ENCODE assay signal across 9 cellular contexts in genomic region chrX:69615779-69616519, GRCh38. TPM values are rescaled to one million over a fixed set of nuclear protein-coding genes. Genes with fewer than 3 reads are reported as not detected.
DNase-seq lines count a peak whose midpoint lies in the region; ATAC-seq, FAIRE-seq and TF ChIP-seq lines count a peak whose summit lies in the region.
"Had no signal": no experiment of that assay in that cellular context is flagged by ENCODE, and none has a peak within 500 bp of the region (broad histone marks: within the 10 kb centered on the region; RNA-seq: fewer than 3 reads in every experiment).

Gene EDA, plus strand, starts transcription at chrX:69616113.

- peak; percentile 99 for DNase-seq in ELF-1 (ENCODE audit: low read depth, low spot score)
- peak; percentile 85 for DNase-seq in NCI-H69 (lab: John Stamatoyannopoulos, UW)
- peak; percentile 56 for DNase-seq in activated T-cell treated with anti-CD3 and anti-CD28 coated beads for 1 hour (ENCODE audit: low read depth)
- DNase-seq in endothelial cell of umbilical vein (ENCODE audit: low read depth, low spot score): peak; percentile 71
- DNase-seq in mesenchymal stem cell: peak; percentile 45
- DNase-seq in stimulated activated CD4-positive, alpha-beta T cell treated with anti-CD3 and anti-CD28 coated beads, TNF-alpha, amount 100 ng/mL, for 1 hour (ENCODE audit: low read depth in 3 of 3, low spot score in 1 of 3): peak; percentile 18 to 61 (median 27)

- no peak within 1 kb of the TSS for H4K91ac ChIP-seq in mesenchymal stem cell (ENCODE audit: low read length)

- H3K79me2 ChIP-seq in endothelial cell of umbilical vein (ENCODE audit: control insufficient read depth, insufficient read depth, low read length): no peaks in the 10 kb centered on the region

- H3K36me3 ChIP-seq in endothelial cell of umbilical vein (ENCODE audit: control insufficient read depth in 2 of 2, extremely low read depth in 1 of 2, insufficient read depth in 2 of 2, low read length in 2 of 2) (no peaks in the 10 kb centered on the region), mesenchymal stem cell (ENCODE audit: control insufficient read depth in 1 of 2, insufficient read depth in 2 of 2, low read depth in 1 of 2, low read length in 2 of 2) (no peaks in the 10 kb centered on the region)

- CTCF ChIA-PET in endothelial cell of umbilical vein (lab: Charles Lee): interaction anchor here (1.0 to 4.6 kb wide), 2 partner anchors 11 to 415 kb away, joined by 3 to 33 read pairs; no protein-coding TSS in a partner anchor

- POLR2A ChIA-PET in endothelial cell of umbilical vein (lab: Charles Lee): interaction anchor here (0.6 kb wide), 1 partner anchor 34 kb away, joined by 4 read pairs; no protein-coding TSS in a partner anchor

- BruUV-seq in endothelial cell of umbilical vein (replicated peaks; lab: Mats Ljungman, UMichigan): no TSS peak

- no peak within 1 kb of the TSS for H2BK120ac ChIP-seq in mesenchymal stem cell (ENCODE audit: low read depth, low read length)

- H3K14ac ChIP-seq in mesenchymal stem cell (ENCODE audit: low read length in 2 of 2): no peak within 1 kb of the TSS

- H3K4ac ChIP-seq in mesenchymal stem cell (ENCODE audit: low read depth in 1 of 2, low read length in 2 of 2): no peak within 1 kb of the TSS

- intact Hi-C loops in endothelial cell of umbilical vein (cut with micrococcal nuclease): loop anchor here (1.0 kb wide), 1 partner anchor 480 kb away; no protein-coding TSS in a partner anchor

- FAIRE-seq in endothelial cell of umbilical vein (lab: Jason Lieb, UNC): peak; percentile 75
- FAIRE-seq: endometrium had no signal

- no peak within 1 kb of the TSS for H4K8ac ChIP-seq in mesenchymal stem cell (ENCODE audit: low read length)

- no peak within 1 kb of the TSS for H3K18ac ChIP-seq in mesenchymal stem cell (ENCODE audit: low read depth in 1 of 2, low read length in 2 of 2)

- H2AK5ac ChIP-seq in mesenchymal stem cell (ENCODE audit: low read length, severe bottlenecking): no peak within 1 kb of the TSS

- dilution Hi-C loops in endothelial cell of umbilical vein (cut with MboI; ENCODE audit: extremely low pct_ligation_motif_present, low sequenced_read_pairs): no loop called here

- H3K27ac ChIP-seq in endothelial cell of umbilical vein (ENCODE audit: insufficient read depth, low read depth, low read length): no peak within 1 kb of the TSS
- H3K27ac ChIP-seq in mesenchymal stem cell (ENCODE audit: low read length, poor library complexity, severe bottlenecking): no peak within 1 kb of the TSS

- no peaks in the 10 kb centered on the region for H4K20me1 ChIP-seq in endothelial cell of umbilical vein (replicated peaks; ENCODE audit: control insufficient read depth, extremely low read depth, insufficient read depth, low read length)

- peak within 1 kb of the TSS; percentile 25 for H3K4me2 ChIP-seq in endothelial cell of umbilical vein (ENCODE audit: insufficient read depth, low read length)
- H3K4me2 ChIP-seq in mesenchymal stem cell (ENCODE audit: low read length, poor library complexity, severe bottlenecking): peak within 1 kb of the TSS; percentile 79

- TF ChIP-seq POLR2A in endothelial cell of umbilical vein (IDR thresholded peaks at IDR 0.05; ENCODE audit: low read depth, low read length): no peak

- no peak within 1 kb of the TSS for H2BK15ac ChIP-seq in mesenchymal stem cell (ENCODE audit: low read depth, poor library complexity, severe bottlenecking)

- H3K79me1 ChIP-seq in mesenchymal stem cell (replicated peaks; ENCODE audit: low read length, poor library complexity, severe bottlenecking): no peaks in the 10 kb centered on the region

- H3K23ac ChIP-seq in mesenchymal stem cell (ENCODE audit: low read length in 2 of 2): no peak within 1 kb of the TSS

- H2BK5ac ChIP-seq in mesenchymal stem cell (ENCODE audit: low read depth, low read length, poor library complexity, severe bottlenecking): no peak within 1 kb of the TSS

- H3K4me3 ChIP-seq in endothelial cell of umbilical vein (replicated peaks in 1 of 3; ENCODE audit: insufficient read depth in 1 of 3, low read depth in 1 of 3, low read length in 3 of 3) (peak within 1 kb of the TSS in 2 of 3 experiments; percentile 32 to 47), mesenchymal stem cell (ENCODE audit: insufficient read depth in 1 of 2, low read depth in 1 of 2, low read length in 2 of 2) (peak within 1 kb of the TSS; percentile 55 to 73)

- peak; percentile 77 for ATAC-seq in HG02763 (IDR thresholded peaks at IDR 0.05; ENCODE audit: unreplicated experiment)
- ATAC-seq in HG02840 (IDR thresholded peaks at IDR 0.05; ENCODE audit: low FRiP score, unreplicated experiment): no peak

- H2BK12ac ChIP-seq in mesenchymal stem cell (ENCODE audit: low read length in 2 of 2): no peak within 1 kb of the TSS

- H3K9ac ChIP-seq in endothelial cell of umbilical vein (replicated peaks; ENCODE audit: extremely low read depth, insufficient read depth, low read length): no peak within 1 kb of the TSS
- H3K9ac ChIP-seq in mesenchymal stem cell (ENCODE audit: low read length): peak within 1 kb of the TSS; percentile 57

- TF ChIP-seq CTCF in endothelial cell of umbilical vein (IDR thresholded peaks at IDR 0.05; ENCODE audit: extremely low read depth in 1 of 2, insufficient read depth in 1 of 2, low read depth in 1 of 2, low read length in 2 of 2): no peak

- H3K27me3 ChIP-seq in endothelial cell of umbilical vein (ENCODE audit: control insufficient read depth in 2 of 2, insufficient read depth in 2 of 2, low read length in 2 of 2) (peaks cover 9 to 15% of the 10 kb centered on the region in 2 experiments), mesenchymal stem cell (ENCODE audit: control insufficient read depth in 1 of 2, insufficient read depth in 1 of 2, low read length in 2 of 2) (peaks cover 15 to 72% of the 10 kb centered on the region in 2 experiments)

- H3K4me1 ChIP-seq in endothelial cell of umbilical vein (ENCODE audit: control insufficient read depth, extremely low read depth, insufficient read depth, low read length) (no peaks in the 10 kb centered on the region), mesenchymal stem cell (ENCODE audit: control insufficient read depth, insufficient read depth, low read depth, low read length) (peaks cover 9% of the 10 kb centered on the region)

- no peaks in the 10 kb centered on the region for H3K9me1 ChIP-seq in endothelial cell of umbilical vein (replicated peaks; ENCODE audit: control insufficient read depth, extremely low read depth, insufficient read depth, low read length)

- under 1% methylated on average over 16 of the region's 62 CpGs for WGBS in mesenchymal stem cell

- no peaks in the 10 kb centered on the region for H3K9me3 ChIP-seq in endothelial cell of umbilical vein (replicated peaks; ENCODE audit: control insufficient read depth, insufficient read depth, low read length)
- no peaks in the 10 kb centered on the region for H3K9me3 ChIP-seq in mesenchymal stem cell (ENCODE audit: control insufficient read depth, low read length)

- H2AFZ ChIP-seq in endothelial cell of umbilical vein (ENCODE audit: low read depth, low read length) (peak within 1 kb of the TSS; percentile 80), mesenchymal stem cell (ENCODE audit: low read depth, low read length) (peak within 1 kb of the TSS; percentile 61)

TF ChIP-seq in endothelial cell of umbilical vein, 7 proteins besides CTCF, POLR2A, EP300 and RAD21:
- TF ChIP-seq JUN (IDR thresholded peaks at IDR 0.05; ENCODE audit: borderline replicate concordance, insufficient read depth, insufficient read length, low read depth): no peak
- no peak for TF ChIP-seq POLR2AphosphoS5 (IDR thresholded peaks at IDR 0.05; ENCODE audit: insufficient read depth, low read depth, low read length)
- TF ChIP-seq MYC (IDR thresholded peaks at IDR 0.05; ENCODE audit: low read depth, low read length): no peak
- TF ChIP-seq EZH2 (IDR thresholded peaks at IDR 0.05; ENCODE audit: borderline replicate concordance, low read depth, low read length, severe bottlenecking): no peak
- no peak for TF ChIP-seq MAX (IDR thresholded peaks at IDR 0.05; ENCODE audit: insufficient read depth, insufficient read length)
- no peak for TF ChIP-seq GATA2 (IDR thresholded peaks at IDR 0.05; ENCODE audit: insufficient read depth, insufficient read length, low read depth, low read length)
- no peak for TF ChIP-seq FOS (IDR thresholded peaks at IDR 0.05; ENCODE audit: borderline replicate concordance, insufficient read depth, low read length)

RNA-seq across cellular contexts. Expression of gene EDA, which starts in this region (rescaled TPM):
- 0.44 and 1.2 TPM in 2 replicates for total RNA-seq in endothelial cell of umbilical vein
- 0.29 and 0.37 TPM in 2 replicates for polyA plus RNA-seq in endothelial cell of umbilical vein
- 0.28 and 0.35 TPM in 2 replicates for polyA plus RNA-seq in endothelial cell of umbilical vein (2011; cell fraction: cytosol; rRNA removed)
- 0.58 and 0.64 TPM in 2 replicates for polyA plus RNA-seq in endothelial cell of umbilical vein (2011; cell fraction: nucleus; rRNA removed)
- 0.42 and 0.54 TPM in 2 replicates for polyA plus RNA-seq in endothelial cell of umbilical vein (2012)
- polyA minus RNA-seq in endothelial cell of umbilical vein: 0.36 and 0.78 TPM in 2 replicates
- not detected for polyA minus RNA-seq in endothelial cell of umbilical vein (2011; cell fraction: cytosol; rRNA and poly(A)+ RNA removed)
- polyA minus RNA-seq in endothelial cell of umbilical vein (2011; cell fraction: nucleus; rRNA and poly(A)+ RNA removed): 1.4 TPM in 2 replicates
- 0.11 TPM for polyA plus RNA-seq in mesenchymal stem cell (2013, experiment 1 of 2)
- 0.07 TPM for polyA plus RNA-seq in mesenchymal stem cell (2013, experiment 2 of 2)

Comparison
In these comparisons a context has a peak if more than half of its experiments do, and no peak if none do; other contexts are left out.
1. DNase-seq: peak in every context shown above with its lines; median percentile 99 in ELF-1; 85 in NCI-H69; 71 in endothelial cell of umbilical vein; 56 in activated T-cell treated with anti-CD3 and anti-CD28 coated beads for 1 hour; 45 in mesenchymal stem cell; 27 in stimulated activated CD4-positive, alpha-beta T cell treated with anti-CD3 and anti-CD28 coated beads, TNF-alpha, amount 100 ng/mL, for 1 hour.